In the genomic region with DNA sequence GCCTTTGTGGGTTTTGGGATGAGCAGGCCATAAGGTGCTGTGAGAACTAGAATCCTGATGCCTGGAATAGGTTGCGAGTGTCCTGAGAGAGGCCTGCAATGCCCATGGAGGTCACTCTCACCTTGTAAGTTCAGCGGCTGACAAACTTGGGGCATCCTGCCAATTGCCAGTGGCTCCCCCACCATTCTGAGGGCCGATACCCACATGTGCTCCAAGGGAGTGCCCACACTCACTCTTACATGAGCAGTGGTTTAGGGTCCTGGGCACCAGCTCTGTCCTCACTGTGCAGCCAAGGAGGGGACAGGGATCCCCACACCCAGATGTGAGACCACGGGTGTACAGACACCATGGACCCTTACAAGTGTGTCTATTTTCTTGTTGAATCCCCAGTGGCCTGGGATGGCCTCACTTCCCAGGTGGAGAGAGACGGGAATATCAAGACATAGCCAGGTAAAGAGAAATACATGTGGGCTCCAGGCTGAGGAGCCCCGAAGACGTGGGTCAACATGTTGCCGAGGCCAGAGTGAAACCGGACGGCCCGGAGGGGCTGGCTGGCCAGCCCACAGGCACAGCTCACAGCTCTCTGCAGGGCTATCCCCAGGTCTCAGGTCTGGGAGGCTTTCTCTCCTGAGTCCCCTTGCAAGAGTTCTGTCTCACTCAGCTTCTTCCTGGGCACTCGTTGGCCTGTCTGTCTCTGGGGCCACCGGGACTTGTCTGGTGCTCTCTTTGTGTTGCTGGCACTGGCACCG, we compare ENCODE assay signal across 1 cellular context.
TF ChIP-seq lines count a peak whose summit lies in the region.

No MANE protein-coding gene starts in this region.

TF ChIP-seq in H1, 55 proteins besides CTCF, POLR2A, EP300 and RAD21:
- TF ChIP-seq KDM1A (IDR thresholded peaks at IDR 0.05; ENCODE audit: borderline replicate concordance, low read length) (no peak), HDAC6 (IDR thresholded peaks at IDR 0.05; ENCODE audit: low read depth, low read length) (no peak)
